ENCODE assay signal across 2 cellular contexts in the genomic region with DNA sequence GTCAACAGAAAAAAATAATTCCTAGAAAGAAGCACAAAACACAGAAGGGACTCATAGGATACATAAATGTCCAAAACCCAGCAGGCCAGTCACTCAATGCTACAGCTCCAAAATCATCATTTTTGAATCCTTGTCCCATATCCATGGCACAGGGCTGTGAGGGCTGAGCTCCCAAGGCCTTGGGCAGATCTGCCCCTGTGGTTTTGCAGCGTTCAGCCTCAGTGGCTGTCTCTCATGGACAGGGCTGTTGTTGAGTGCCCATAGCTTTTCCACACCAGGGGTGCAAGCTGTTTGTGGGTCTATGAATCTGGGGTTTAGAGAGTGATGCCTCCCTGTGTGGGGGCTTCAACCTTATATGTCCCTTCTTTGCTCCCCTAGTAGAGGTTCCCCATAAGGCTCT.
DNase-seq lines count a peak whose midpoint lies in the region; FAIRE-seq and TF ChIP-seq lines count a peak whose summit lies in the region.
"Not testable (repeated sequence)": the region's sequence is repeated elsewhere in the genome, so short reads cannot be mapped to it uniquely, and the experiment has no call there.

No MANE protein-coding gene starts in this region.

- not testable (repeated sequence) for H3K4me3 Mint-ChIP-seq in activated CD4-positive, alpha-beta T cell treated with anti-CD3 and anti-CD28 coated beads, Interleukin-2, amount 10 ng/mL, durations not matched to agents 24 days and 14 days

- intact Hi-C loops in activated CD4-positive, alpha-beta T cell treated with anti-CD3 and anti-CD28 coated beads, Interleukin-2, amount 10 ng/mL, durations not matched to agents 24 days and 14 days (cut with micrococcal nuclease): not testable (repeated sequence)

- not testable (repeated sequence) for H3K36me3 ChIP-seq in bronchial epithelial cell (ENCODE audit: control insufficient read depth, insufficient read depth, low read length)

- H3K27me3 ChIP-seq in bronchial epithelial cell (ENCODE audit: control insufficient read depth, insufficient read depth, low read length): not testable (repeated sequence)

- not testable (repeated sequence) for H3K27me3 Mint-ChIP-seq in activated CD4-positive, alpha-beta T cell treated with anti-CD3 and anti-CD28 coated beads, Interleukin-2, amount 10 ng/mL, durations not matched to agents 24 days and 14 days

- not testable (repeated sequence) for H3K36me3 Mint-ChIP-seq in activated CD4-positive, alpha-beta T cell treated with anti-CD3 and anti-CD28 coated beads, Interleukin-2, amount 10 ng/mL, durations not matched to agents 24 days and 14 days (ENCODE audit: low read depth)

- peak; percentile 51 for DNase-seq in activated CD4-positive, alpha-beta T cell treated with anti-CD3 and anti-CD28 coated beads, Interleukin-2, amount 10 ng/mL, durations not matched to agents 24 days and 14 days
- DNase-seq in bronchial epithelial cell (ENCODE audit: low read depth): not testable (repeated sequence)

- H3K9me3 Mint-ChIP-seq in activated CD4-positive, alpha-beta T cell treated with anti-CD3 and anti-CD28 coated beads, Interleukin-2, amount 10 ng/mL, durations not matched to agents 24 days and 14 days: peaks cover 12% of the 10 kb centered on the region

- not testable (repeated sequence) for H3K27ac Mint-ChIP-seq in activated CD4-positive, alpha-beta T cell treated with anti-CD3 and anti-CD28 coated beads, Interleukin-2, amount 10 ng/mL, durations not matched to agents 24 days and 14 days

- not testable (repeated sequence) for TF ChIP-seq CTCF in bronchial epithelial cell (IDR thresholded peaks at IDR 0.05; ENCODE audit: insufficient read depth, low read length, severe bottlenecking)

- not testable (repeated sequence) for H3K4me1 Mint-ChIP-seq in activated CD4-positive, alpha-beta T cell treated with anti-CD3 and anti-CD28 coated beads, Interleukin-2, amount 10 ng/mL, durations not matched to agents 24 days and 14 days

- not testable (repeated sequence) for H3K4me3 ChIP-seq in bronchial epithelial cell (ENCODE audit: low read depth, low read length)

- FAIRE-seq in bronchial epithelial cell (lab: Jason Lieb, UNC): peak; percentile 73
